Comparison of ENCODE assay signal across 24 cellular contexts in the genomic region with DNA sequence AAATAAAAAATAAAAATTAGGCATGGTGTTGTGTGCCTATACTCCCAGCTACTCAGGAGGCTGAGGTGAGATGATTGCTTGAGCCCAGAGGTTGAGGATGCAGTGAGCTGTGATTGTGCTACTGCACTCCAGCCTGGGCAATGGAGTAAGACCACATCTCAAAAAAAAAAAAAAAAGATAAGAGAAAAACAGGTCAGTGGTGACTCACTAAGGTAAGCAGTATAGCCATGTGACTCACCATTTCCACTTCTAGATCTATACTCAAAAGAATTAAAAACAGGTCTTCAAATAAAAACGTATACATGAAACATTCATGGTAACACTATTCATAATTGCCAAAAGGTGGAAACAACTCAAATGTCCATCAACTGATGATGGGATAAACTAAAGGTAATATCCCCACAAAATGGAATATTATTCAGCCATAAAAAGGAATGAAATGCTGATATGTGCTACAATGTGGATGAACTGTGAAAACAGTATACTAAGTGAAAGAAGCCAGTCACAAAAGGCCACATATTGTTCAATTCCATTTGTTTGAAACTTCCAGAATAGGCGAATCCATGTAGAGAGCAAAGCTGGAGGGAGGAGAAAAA.
DNase-seq lines count a peak whose midpoint lies in the region; TF ChIP-seq lines count a peak whose summit lies in the region.
"Had no signal": no experiment of that assay in that cellular context is flagged by ENCODE, and none has a peak within 500 bp of the region (broad histone marks: within the 10 kb centered on the region; RNA-seq: fewer than 3 reads in every experiment).

No MANE protein-coding gene starts in this region.

- peaks cover 1% of the 10 kb centered on the region for H3K27me3 Mint-ChIP-seq in activated naive CD4-positive, alpha-beta T cell treated with anti-CD3 and anti-CD28 coated beads, Interleukin-2, amount 50 U/mL, for 24 hours
- H3K27me3 Mint-ChIP-seq: CD4-positive, alpha-beta memory T cell; memory B cell; naive B cell had no signal

- no peak overlapping the region for H3K27ac ChIP-seq in mammary epithelial cell (ENCODE audit: insufficient read depth, low read depth, low read length)
- H3K27ac ChIP-seq: testis had no signal

- H3K27me3 ChIP-seq in mammary epithelial cell (ENCODE audit: insufficient read depth, low read length), result no peaks in the 10 kb centered on the region
- H3K27me3 ChIP-seq: testis had no signal

- dilution Hi-C loops in mammary epithelial cell (cut with HindIII; ENCODE audit: low sequenced_read_pairs), result loop anchor here (5.0 kb wide), 1 partner anchor 38 kb away; no protein-coding TSS in a partner anchor

- H3K79me2 ChIP-seq in mammary epithelial cell (ENCODE audit: insufficient read depth, low read length), result no peaks in the 10 kb centered on the region

- peaks cover 18% of the 10 kb centered on the region for H3K4me1 ChIP-seq in mammary epithelial cell (ENCODE audit: insufficient read depth, low read length)
- H3K4me1 ChIP-seq: testis had no signal

- H3K36me3 Mint-ChIP-seq in activated naive CD4-positive, alpha-beta T cell treated with anti-CD3 and anti-CD28 coated beads, Interleukin-2, amount 50 U/mL, for 24 hours, result no peaks in the 10 kb centered on the region
- H3K36me3 Mint-ChIP-seq: activated CD8-positive, alpha-beta memory T cell treated with anti-CD3 and anti-CD28 coated beads, Interleukin-2, amount 10 ng/mL, durations not matched to agents 7 days and 5 days; CD4-positive, alpha-beta memory T cell; memory B cell; naive B cell had no signal

- no peaks in the 10 kb centered on the region for H3K9me3 ChIP-seq in mammary epithelial cell (replicated peaks; ENCODE audit: insufficient read depth, low read length)
- H3K9me3 ChIP-seq: SK-N-SH, testis had no signal

- no peak overlapping the region for H3K4me3 Mint-ChIP-seq in activated naive CD4-positive, alpha-beta T cell treated with anti-CD3 and anti-CD28 coated beads, Interleukin-2, amount 50 U/mL, for 24 hours
- H3K4me3 Mint-ChIP-seq: activated CD8-positive, alpha-beta memory T cell treated with anti-CD3 and anti-CD28 coated beads, Interleukin-2, amount 10 ng/mL, durations not matched to agents 7 days and 5 days; CD4-positive, alpha-beta memory T cell; memory B cell; naive B cell had no signal

- no peaks in the 10 kb centered on the region for H3K36me3 ChIP-seq in mammary epithelial cell (ENCODE audit: insufficient read depth, low read length)

- peaks cover 25% of the 10 kb centered on the region for H3K4me1 Mint-ChIP-seq in activated naive CD4-positive, alpha-beta T cell treated with anti-CD3 and anti-CD28 coated beads, Interleukin-2, amount 50 U/mL, for 24 hours

- in situ Hi-C loops in mammary epithelial cell (cut with MboI; ENCODE audit: low sequenced_read_pairs in 2 of 2), result no loop called here

- no peak for TF ChIP-seq CTCF in mammary epithelial cell (conservative IDR thresholded peaks at IDR 0.05 in 1 of 2, IDR thresholded peaks at IDR 0.05 in 1 of 2; ENCODE audit: extremely low read depth in 1 of 2, insufficient read depth in 1 of 2, low read depth in 1 of 2, low read length in 2 of 2)

- CTCF ChIA-PET in mammary epithelial cell (lab: Charles Lee; ENCODE audit: low non-redundant PET), result no interaction called here

- no peak overlapping the region for H3K9ac ChIP-seq in mammary epithelial cell (ENCODE audit: insufficient read depth, low read length)
- H3K9ac ChIP-seq: SK-N-SH had no signal

- H3K9me3 Mint-ChIP-seq in activated naive CD4-positive, alpha-beta T cell treated with anti-CD3 and anti-CD28 coated beads, Interleukin-2, amount 50 U/mL, for 24 hours, result no peaks in the 10 kb centered on the region
- H3K9me3 Mint-ChIP-seq: CD4-positive, alpha-beta memory T cell; memory B cell; naive B cell had no signal

- H3K4me2 ChIP-seq in mammary epithelial cell (ENCODE audit: insufficient read depth, low read depth, low read length), result no peak overlapping the region
- H3K4me2 ChIP-seq: SK-N-SH had no signal

- H2AFZ ChIP-seq in mammary epithelial cell (ENCODE audit: low read depth, low read length), result no peak overlapping the region

- peak overlapping the region; percentile 30 for H3K27ac Mint-ChIP-seq in activated naive CD4-positive, alpha-beta T cell treated with anti-CD3 and anti-CD28 coated beads, Interleukin-2, amount 50 U/mL, for 24 hours
- H3K27ac Mint-ChIP-seq: activated CD8-positive, alpha-beta memory T cell treated with anti-CD3 and anti-CD28 coated beads, Interleukin-2, amount 10 ng/mL, durations not matched to agents 7 days and 5 days; CD4-positive, alpha-beta memory T cell; memory B cell had no signal

- H4K20me1 ChIP-seq in mammary epithelial cell (ENCODE audit: insufficient read depth, low read length), result no peaks in the 10 kb centered on the region

- no peak for DNase-seq in activated naive CD4-positive, alpha-beta T cell treated with Interleukin-2 at 50 U/mL for 16 hours
- DNase-seq in LoVo (ENCODE audit: low spot score) (peak; percentile 52), mammary epithelial cell (peak; percentile 71), renal cortical epithelial cell (ENCODE audit: low read depth) (peak; percentile 79), 8988T (no peak)
- DNase-seq in stimulated activated naive CD4-positive, alpha-beta T cell treated with Interleukin-2 at 50 U/mL for 16 hours (lab: John Stamatoyannopoulos, UW), result no peak
- no peak for DNase-seq in stimulated activated naive CD4-positive, alpha-beta T cell (lab: John Stamatoyannopoulos, UW)
- DNase-seq: activated CD4-positive, CD25-positive, alpha-beta regulatory T cell treated with anti-CD3 and anti-CD28 coated beads, Interleukin-2, amount 50 U/mL, for 72 hours; activated CD8-positive, alpha-beta memory T cell treated with anti-CD3 and anti-CD28 coated beads, Interleukin-2, amount 10 ng/mL, durations not matched to agents 7 days and 5 days; amygdala; CD4-positive, alpha-beta memory T cell; dermis blood vessel endothelial cell; DMS79; hypothalamus; KBM-7; kidney; naive B cell; NCI-H1048; NCI-H1930; right cardiac atrium; SK-N-SH; testis had no signal

- 57% methylated on average over 2 of the region's 2 CpGs for WGBS in mammary epithelial cell (ENCODE audit: low coverage, missing lambda C conversion rate)

- intact Hi-C loops in mammary epithelial cell (cut with micrococcal nuclease), result loop anchor here (5.0 kb wide), 1 partner anchor 43 kb away; no protein-coding TSS in a partner anchor

- BruUV-seq in mammary epithelial cell (replicated peaks; lab: Mats Ljungman, UMichigan), result no TSS peak

- no peak overlapping the region for H3K4me3 ChIP-seq in mammary epithelial cell (replicated peaks in 1 of 3; ENCODE audit: insufficient read depth in 1 of 3, low read depth in 2 of 3, low read length in 3 of 3)
- H3K4me3 ChIP-seq: testis had no signal

Comparison
In these comparisons a context has a peak if more than half of its experiments do, and no peak if none do; other contexts are left out.
1. DNase-seq: peak in LoVo (single experiment), mammary epithelial cell (single experiment) and renal cortical epithelial cell (single experiment); none in activated naive CD4-positive, alpha-beta T cell treated with Interleukin-2 at 50 U/mL for 16 hours (single experiment), stimulated activated naive CD4-positive, alpha-beta T cell treated with Interleukin-2 at 50 U/mL for 16 hours (single experiment), stimulated activated naive CD4-positive, alpha-beta T cell (0 of 6) and 8988T (single experiment).